1 cellular context compared by ENCODE assay signal in genomic region chr18:23719634-23720201, GRCh38.
TF ChIP-seq lines count a peak whose summit lies in the region.

No MANE protein-coding gene starts in this region.

TF ChIP-seq in K562, 482 proteins besides CTCF, POLR2A, EP300 and RAD21 (continued from another document):
- TF ChIP-seq TEAD2 (tag; IDR thresholded peaks at IDR 0.05) (peak; percentile 63; the same call in 1 of the 2 replicates), CXXC5 (CRISPR knock-in tag; IDR thresholded peaks at IDR 0.05) (no peak), HMBOX1 (IDR thresholded peaks at IDR 0.05) (0 out of 2 replicates have a peak, but pooled peaks have one; percentile 30), YBX1 (IDR thresholded peaks at IDR 0.05) (no peak), JUND (IDR thresholded peaks at IDR 0.05; ENCODE audit: borderline replicate concordance, low read depth, low read length) (peak; percentile 95), JUND (tag; IDR thresholded peaks at IDR 0.05; ENCODE audit: borderline replicate concordance, low read depth, low read length) (peak; percentile 99), BCOR (IDR thresholded peaks at IDR 0.05) (no peak), BCL6 (CRISPR knock-in tag; IDR thresholded peaks at IDR 0.05) (no peak), SMARCC2 (IDR thresholded peaks at IDR 0.05; ENCODE audit: low read depth) (peak; percentile 90), TCFL5 (CRISPR knock-in tag; conservative IDR thresholded peaks at IDR 0.05) (no peak), XRCC5 (IDR thresholded peaks at IDR 0.05; ENCODE audit: low read depth, low read length) (no peak), ZNF512 (tag; IDR thresholded peaks at IDR 0.05) (no peak), MYNN (IDR thresholded peaks at IDR 0.05) (no peak), MYNN (CRISPR knock-in tag; IDR thresholded peaks at IDR 0.05) (no peak), ATF1 (CRISPR knock-in tag; IDR thresholded peaks at IDR 0.05) (no peak), ATF1 (tag; IDR thresholded peaks at IDR 0.05) (peak; percentile 77), ZNF561 (CRISPR knock-in tag; conservative IDR thresholded peaks at IDR 0.05) (no peak), JUN (IDR thresholded peaks at IDR 0.05; ENCODE audit: borderline replicate concordance, low read depth, low read length) (peak; percentile 94), JUN (CRISPR knock-in tag; IDR thresholded peaks at IDR 0.05; ENCODE audit: borderline replicate concordance) (no peak), PHTF2 (CRISPR knock-in tag; IDR thresholded peaks at IDR 0.05) (no peak), FOXJ3 (CRISPR knock-in tag; IDR thresholded peaks at IDR 0.05) (no peak), SP2 (IDR thresholded peaks at IDR 0.05; ENCODE audit: extremely low read depth, low read depth, low read length, poor library complexity, severe bottlenecking) (no peak), CBFB (CRISPR knock-in tag; IDR thresholded peaks at IDR 0.05) (no peak), SMARCA4 (IDR thresholded peaks at IDR 0.05) (peak; percentile 87), FOXK2 (conservative IDR thresholded peaks at IDR 0.05 in 1 of 2, IDR thresholded peaks at IDR 0.05 in 1 of 2; ENCODE audit: low read depth in 2 of 2) (0 out of 4 replicates have a peak, but pooled peaks of 1 of the 2 experiments have one; percentile 17), EHMT2 (IDR thresholded peaks at IDR 0.05) (peak; percentile 78)
- TF ChIP-seq, protein P1, sequence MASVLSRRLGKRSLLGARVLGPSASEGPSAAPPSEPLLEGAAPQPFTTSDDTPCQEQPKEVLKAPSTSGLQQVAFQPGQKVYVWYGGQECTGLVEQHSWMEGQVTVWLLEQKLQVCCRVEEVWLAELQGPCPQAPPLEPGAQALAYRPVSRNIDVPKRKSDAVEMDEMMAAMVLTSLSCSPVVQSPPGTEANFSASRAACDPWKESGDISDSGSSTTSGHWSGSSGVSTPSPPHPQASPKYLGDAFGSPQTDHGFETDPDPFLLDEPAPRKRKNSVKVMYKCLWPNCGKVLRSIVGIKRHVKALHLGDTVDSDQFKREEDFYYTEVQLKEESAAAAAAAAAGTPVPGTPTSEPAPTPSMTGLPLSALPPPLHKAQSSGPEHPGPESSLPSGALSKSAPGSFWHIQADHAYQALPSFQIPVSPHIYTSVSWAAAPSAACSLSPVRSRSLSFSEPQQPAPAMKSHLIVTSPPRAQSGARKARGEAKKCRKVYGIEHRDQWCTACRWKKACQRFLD (CRISPR knock-in tag; IDR thresholded peaks at IDR 0.05) = no peak
- TF ChIP-seq, protein P2, sequence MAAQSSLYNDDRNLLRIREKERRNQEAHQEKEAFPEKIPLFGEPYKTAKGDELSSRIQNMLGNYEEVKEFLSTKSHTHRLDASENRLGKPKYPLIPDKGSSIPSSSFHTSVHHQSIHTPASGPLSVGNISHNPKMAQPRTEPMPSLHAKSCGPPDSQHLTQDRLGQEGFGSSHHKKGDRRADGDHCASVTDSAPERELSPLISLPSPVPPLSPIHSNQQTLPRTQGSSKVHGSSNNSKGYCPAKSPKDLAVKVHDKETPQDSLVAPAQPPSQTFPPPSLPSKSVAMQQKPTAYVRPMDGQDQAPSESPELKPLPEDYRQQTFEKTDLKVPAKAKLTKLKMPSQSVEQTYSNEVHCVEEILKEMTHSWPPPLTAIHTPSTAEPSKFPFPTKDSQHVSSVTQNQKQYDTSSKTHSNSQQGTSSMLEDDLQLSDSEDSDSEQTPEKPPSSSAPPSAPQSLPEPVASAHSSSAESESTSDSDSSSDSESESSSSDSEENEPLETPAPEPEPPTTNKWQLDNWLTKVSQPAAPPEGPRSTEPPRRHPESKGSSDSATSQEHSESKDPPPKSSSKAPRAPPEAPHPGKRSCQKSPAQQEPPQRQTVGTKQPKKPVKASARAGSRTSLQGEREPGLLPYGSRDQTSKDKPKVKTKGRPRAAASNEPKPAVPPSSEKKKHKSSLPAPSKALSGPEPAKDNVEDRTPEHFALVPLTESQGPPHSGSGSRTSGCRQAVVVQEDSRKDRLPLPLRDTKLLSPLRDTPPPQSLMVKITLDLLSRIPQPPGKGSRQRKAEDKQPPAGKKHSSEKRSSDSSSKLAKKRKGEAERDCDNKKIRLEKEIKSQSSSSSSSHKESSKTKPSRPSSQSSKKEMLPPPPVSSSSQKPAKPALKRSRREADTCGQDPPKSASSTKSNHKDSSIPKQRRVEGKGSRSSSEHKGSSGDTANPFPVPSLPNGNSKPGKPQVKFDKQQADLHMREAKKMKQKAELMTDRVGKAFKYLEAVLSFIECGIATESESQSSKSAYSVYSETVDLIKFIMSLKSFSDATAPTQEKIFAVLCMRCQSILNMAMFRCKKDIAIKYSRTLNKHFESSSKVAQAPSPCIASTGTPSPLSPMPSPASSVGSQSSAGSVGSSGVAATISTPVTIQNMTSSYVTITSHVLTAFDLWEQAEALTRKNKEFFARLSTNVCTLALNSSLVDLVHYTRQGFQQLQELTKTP (IDR thresholded peaks at IDR 0.05; ENCODE audit: low read depth in 1 of 2, partially characterized antibody in 2 of 2) = peak in 1 of 2 experiments; percentile 46
- TF ChIP-seq, protein P3, sequence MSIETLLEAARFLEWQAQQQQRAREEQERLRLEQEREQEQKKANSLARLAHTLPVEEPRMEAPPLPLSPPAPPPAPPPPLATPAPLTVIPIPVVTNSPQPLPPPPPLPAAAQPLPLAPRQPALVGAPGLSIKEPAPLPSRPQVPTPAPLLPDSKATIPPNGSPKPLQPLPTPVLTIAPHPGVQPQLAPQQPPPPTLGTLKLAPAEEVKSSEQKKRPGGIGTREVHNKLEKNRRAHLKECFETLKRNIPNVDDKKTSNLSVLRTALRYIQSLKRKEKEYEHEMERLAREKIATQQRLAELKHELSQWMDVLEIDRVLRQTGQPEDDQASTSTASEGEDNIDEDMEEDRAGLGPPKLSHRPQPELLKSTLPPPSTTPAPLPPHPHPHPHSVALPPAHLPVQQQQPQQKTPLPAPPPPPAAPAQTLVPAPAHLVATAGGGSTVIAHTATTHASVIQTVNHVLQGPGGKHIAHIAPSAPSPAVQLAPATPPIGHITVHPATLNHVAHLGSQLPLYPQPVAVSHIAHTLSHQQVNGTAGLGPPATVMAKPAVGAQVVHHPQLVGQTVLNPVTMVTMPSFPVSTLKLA (conservative IDR thresholded peaks at IDR 0.05) = 0 out of 4 replicates have a peak, but pooled peaks of 1 of the 2 experiments have one; percentile 9
